In genomic region chr2:221715783-221716386, GRCh38 we compare ENCODE assay signal across 25 cellular contexts.
DNase-seq lines count a peak whose midpoint lies in the region; TF ChIP-seq lines count a peak whose summit lies in the region.
"Had no signal": no experiment of that assay in that cellular context is flagged by ENCODE, and none has a peak within 500 bp of the region (broad histone marks: within the 10 kb centered on the region; RNA-seq: fewer than 3 reads in every experiment).

No MANE protein-coding gene starts in this region.

- H3K23ac ChIP-seq in H9 (ENCODE audit: insufficient read length, low read depth, low read length): no peak overlapping the region

- no CpG with 5 or more reads among the region's 4 CpGs for WGBS in H9 (ENCODE audit: extremely low coverage, insufficient read length, low lambda C conversion rate)
- 66% methylated on average over 4 of the region's 4 CpGs for WGBS in hepatocyte (ENCODE audit: low lambda C conversion rate, missing lambda C conversion rate)
- 63% methylated on average over 4 of the region's 4 CpGs for WGBS in smooth muscle cell (ENCODE audit: low lambda C conversion rate)
- 59 to 77% (median 66%) methylated on average over 4 of the region's 4 CpGs for WGBS in spleen, 5 donors

- no peak overlapping the region for H4K5ac ChIP-seq in H9 (ENCODE audit: insufficient read length, low read depth, low read length)

- H2AFZ ChIP-seq in H9 (ENCODE audit: low read length): no peak overlapping the region
- no peak overlapping the region for H2AFZ ChIP-seq in hepatocyte
- H2AFZ ChIP-seq in smooth muscle cell (ENCODE audit: low read depth): peak overlapping the region; percentile 80

- H4K20me1 ChIP-seq in H9 (ENCODE audit: control insufficient read depth, insufficient read depth, insufficient read length): no peaks in the 10 kb centered on the region
- no peaks in the 10 kb centered on the region for H4K20me1 ChIP-seq in hepatocyte (ENCODE audit: insufficient read depth, poor library complexity, severe bottlenecking)
- H4K20me1 ChIP-seq in smooth muscle cell (ENCODE audit: low read depth): no peaks in the 10 kb centered on the region

- peaks cover 3% of the 10 kb centered on the region; the same call in 1 of the 2 replicates for H3K27me3 Mint-ChIP-seq in H9 (ENCODE audit: low read depth)
- H3K27me3 Mint-ChIP-seq: activated B cell treated with CpG ODN at 0.5 μM for 24 hours; CD4-positive, CD25-positive, alpha-beta regulatory T cell; stimulated activated memory B cell treated with anti-CD40 and anti-IgM and Interleukin-4, amounts not matched to agents 10 μg/mL and 1 μg/mL and 100 μg/mL, for 72 hours had no signal

- no peaks in the 10 kb centered on the region for H3K9me2 ChIP-seq in hepatocyte (replicated peaks; ENCODE audit: insufficient read depth)

- no peak for TF ChIP-seq POLR2A in spleen (IDR thresholded peaks at IDR 0.05)

- H3K9me3 ChIP-seq in H9 (ENCODE audit: control insufficient read depth, low read depth, low read length) (no peaks in the 10 kb centered on the region), hepatocyte (ENCODE audit: low read depth) (no peaks in the 10 kb centered on the region), smooth muscle cell (replicated peaks; ENCODE audit: low read depth) (no peaks in the 10 kb centered on the region), spleen (peaks cover 0 to 10% (median 2%) of the 10 kb centered on the region in 8 donors)
- H3K9me3 ChIP-seq: lower lobe of right lung, pancreas, SJCRH30, upper lobe of right lung had no signal

- H3K18ac ChIP-seq in H9 (ENCODE audit: insufficient read length, low read depth, low read length): no peak overlapping the region

- no peak overlapping the region for H3K27ac ChIP-seq in H9 (ENCODE audit: insufficient read length, low read depth, low read length)
- H3K27ac ChIP-seq in hepatocyte: peak overlapping the region; percentile 82
- H3K27ac ChIP-seq in smooth muscle cell (ENCODE audit: low read depth): peak overlapping the region; percentile 87
- no peak overlapping the region for H3K27ac ChIP-seq in spleen
- H3K27ac ChIP-seq: lower lobe of right lung, pancreas, SJCRH30, upper lobe of right lung had no signal

- TF ChIP-seq CTCF in H9 (conservative IDR thresholded peaks at IDR 0.05) (no peak), hepatocyte (IDR thresholded peaks at IDR 0.05; ENCODE audit: poor library complexity) (no peak), smooth muscle cell (IDR thresholded peaks at IDR 0.05; ENCODE audit: borderline replicate concordance, insufficient read depth, poor library complexity, severe bottlenecking) (no peak), spleen (IDR thresholded peaks at IDR 0.05 in 8 of 11, conservative IDR thresholded peaks at IDR 0.05 in 3 of 11) (no peak)

- H3K79me1 ChIP-seq in H9 (ENCODE audit: insufficient read depth, low read depth, low read length, poor library complexity, severe bottlenecking): no peaks in the 10 kb centered on the region

- no peak overlapping the region for H3K14ac ChIP-seq in H9 (ENCODE audit: insufficient read depth, low read length)

- H3K36me3 ChIP-seq in hepatocyte (replicated peaks; ENCODE audit: insufficient read depth, low read depth) (no peaks in the 10 kb centered on the region), smooth muscle cell (ENCODE audit: low read depth) (no peaks in the 10 kb centered on the region), spleen (no peaks in the 10 kb centered on the region)
- H3K36me3 ChIP-seq: lower lobe of right lung, pancreas, SJCRH30, upper lobe of right lung had no signal

- peak overlapping the region in 1 of 3 experiments; percentile 80; a peak in 1 of 7 replicates for H3K27ac Mint-ChIP-seq in H9
- H3K27ac Mint-ChIP-seq: activated B cell treated with CpG ODN at 0.5 μM for 24 hours; activated naive CD4-positive, alpha-beta T cell treated with anti-CD3 and anti-CD28 coated beads for 36 hours; activated T-helper 1 cell treated with anti-CD3 and anti-CD28 coated beads, Interleukin-12 subunit alpha, Interleukin-12 subunit beta, Interleukin-2, Interleukin-4 antibody, amounts not matched to agents 30 ng/mL and 10 ng/mL and 1 ng/mL, durations not matched to agents 14 hours and 24 hours and 36 hours; CD4-positive, CD25-positive, alpha-beta regulatory T cell; stimulated activated memory B cell treated with anti-CD40 and anti-IgM and Interleukin-4, amounts not matched to agents 10 μg/mL and 1 μg/mL and 100 μg/mL, for 72 hours had no signal

- DNase-seq in H9 (no peak), NCI-H748 (lab: John Stamatoyannopoulos, UW; ENCODE audit: unreplicated experiment) (peak; percentile 67), hepatocyte (ENCODE audit: low spot score) (peak; percentile 19), smooth muscle cell (lab: John Stamatoyannopoulos, UW; ENCODE audit: unreplicated experiment) (no peak), spleen (no peak), COLO668 (lab: John Stamatoyannopoulos, UW; ENCODE audit: unreplicated experiment) (no peak)
- no peak for DNase-seq in activated CD4-positive, alpha-beta T cell treated with anti-CD3 and anti-CD28 coated beads for 1 hour
- DNase-seq: activated B cell treated with CpG ODN at 0.5 μM for 24 hours; activated CD4-positive, alpha-beta T cell treated with anti-CD3 and anti-CD28 coated beads, Interleukin-2, amount 50 U/mL, for 48 hours; activated naive CD4-positive, alpha-beta T cell treated with anti-CD3 and anti-CD28 coated beads for 36 hours; CD4-positive, CD25-positive, alpha-beta regulatory T cell; DMS 273 treated with DMSO at 0.1 percent for 48 hours; H7; KG1; lower lobe of right lung; NCI-H1436; NCI-H510A treated with DMSO at 0.1 percent for 48 hours; pancreas; SJCRH30; stimulated activated CD4-positive, alpha-beta T cell treated with anti-CD3 and anti-CD28 coated beads, Interleukin-12 subunit alpha, Interleukin-12 subunit beta, amount 100 ng/mL, for 4 hours; stimulated activated CD4-positive, alpha-beta T cell treated with anti-CD3 and anti-CD28 coated beads, Interleukin-4, amount 100 ng/mL, for 24 hours; upper lobe of right lung had no signal

- H4K91ac ChIP-seq in H9 (ENCODE audit: insufficient read length, low read depth, low read length): no peak overlapping the region

- H2BK12ac ChIP-seq in H9 (ENCODE audit: insufficient read length, low read depth, low read length): no peak overlapping the region

- no peaks in the 10 kb centered on the region for H3F3A ChIP-seq in smooth muscle cell (ENCODE audit: low read depth)

- peaks cover 4% of the 10 kb centered on the region; the same call in 1 of the 2 replicates for H3K4me1 ChIP-seq in H9 (ENCODE audit: insufficient read depth, low read length)
- H3K4me1 ChIP-seq in hepatocyte (ENCODE audit: insufficient read depth): peaks cover 8% of the 10 kb centered on the region
- H3K4me1 ChIP-seq in smooth muscle cell (ENCODE audit: low read depth): peaks cover 14% of the 10 kb centered on the region
- H3K4me1 ChIP-seq in spleen: no peaks in the 10 kb centered on the region
- H3K4me1 ChIP-seq: lower lobe of right lung, pancreas, SJCRH30, upper lobe of right lung had no signal

- no peak overlapping the region for H2BK120ac ChIP-seq in H9 (ENCODE audit: low read depth, low read length, poor library complexity, severe bottlenecking)

- H3K4me3 ChIP-seq in hepatocyte (no peak overlapping the region), smooth muscle cell (peak overlapping the region; percentile 16), spleen (no peak overlapping the region)
- H3K4me3 ChIP-seq: lower lobe of right lung, pancreas, SJCRH30, upper lobe of right lung had no signal

- no peaks in the 10 kb centered on the region for H3K23me2 ChIP-seq in H9 (ENCODE audit: insufficient read length, low read depth, low read length, poor library complexity, severe bottlenecking)

- H3K9ac ChIP-seq in H9 (ENCODE audit: extremely low read depth, insufficient read length, low read length) (no peak overlapping the region), smooth muscle cell (ENCODE audit: low read depth) (peak overlapping the region; percentile 51)

- no peaks in the 10 kb centered on the region for H3K27me3 ChIP-seq in H9 (ENCODE audit: insufficient read depth, low read length)
- no peaks in the 10 kb centered on the region for H3K27me3 ChIP-seq in hepatocyte
- H3K27me3 ChIP-seq in smooth muscle cell (ENCODE audit: low read depth): peaks cover 10% of the 10 kb centered on the region
- H3K27me3 ChIP-seq in spleen (replicated peaks in 1 of 7): no peaks in the 10 kb centered on the region
- H3K27me3 ChIP-seq: pancreas, SJCRH30, upper lobe of right lung had no signal

- no peak overlapping the region for H2BK15ac ChIP-seq in H9 (ENCODE audit: low read depth, low read length)

- peaks cover 3 to 7% of the 10 kb centered on the region in 2 experiments; a peak in 4 of 5 replicates for H3K9me3 Mint-ChIP-seq in H9
- H3K9me3 Mint-ChIP-seq: activated T-helper 1 cell treated with anti-CD3 and anti-CD28 coated beads, Interleukin-12 subunit alpha, Interleukin-12 subunit beta, Interleukin-2, Interleukin-4 antibody, amounts not matched to agents 30 ng/mL and 10 ng/mL and 1 ng/mL, durations not matched to agents 14 hours and 24 hours and 36 hours; nephron; stimulated activated memory B cell treated with anti-CD40 and anti-IgM and Interleukin-4, amounts not matched to agents 10 μg/mL and 1 μg/mL and 100 μg/mL, for 72 hours had no signal

- no peak overlapping the region for H2BK5ac ChIP-seq in H9 (ENCODE audit: insufficient read length, low read length)

- H2AK5ac ChIP-seq in H9 (ENCODE audit: insufficient read length, low read length): no peak overlapping the region

- no peak overlapping the region for H4K8ac ChIP-seq in H9 (replicated peaks; ENCODE audit: insufficient read length, low read depth, low read length)

- no peak overlapping the region for H3K4me2 ChIP-seq in H9 (ENCODE audit: insufficient read depth, insufficient read length, low read length)
- H3K4me2 ChIP-seq in hepatocyte: peak overlapping the region; percentile 56
- H3K4me2 ChIP-seq in smooth muscle cell: peak overlapping the region; percentile 73

- peaks cover 43 to 44% of the 10 kb centered on the region in 2 experiments for H3K4me1 Mint-ChIP-seq in H9
- H3K4me1 Mint-ChIP-seq: activated B cell treated with CpG ODN at 0.5 μM for 24 hours; CD4-positive, CD25-positive, alpha-beta regulatory T cell; nephron; stimulated activated memory B cell treated with anti-CD40 and anti-IgM and Interleukin-4, amounts not matched to agents 10 μg/mL and 1 μg/mL and 100 μg/mL, for 72 hours had no signal

- intact Hi-C loops in spleen (cut with DNase I; ENCODE audit: low total_unique reads): no loop called here

- no peaks in the 10 kb centered on the region for H3K79me2 ChIP-seq in H9 (ENCODE audit: insufficient read depth, low read length)
- no peaks in the 10 kb centered on the region for H3K79me2 ChIP-seq in hepatocyte
- no peaks in the 10 kb centered on the region for H3K79me2 ChIP-seq in smooth muscle cell (ENCODE audit: low read depth)

- H3T11ph ChIP-seq in H9 (ENCODE audit: low read length): no peak overlapping the region

- no peak overlapping the region for H3K56ac ChIP-seq in H9 (ENCODE audit: insufficient read length, low read depth, low read length)

- H3K4me3 Mint-ChIP-seq in H9: no peak overlapping the region
- H3K4me3 Mint-ChIP-seq: activated B cell treated with CpG ODN at 0.5 μM for 24 hours; activated naive CD4-positive, alpha-beta T cell treated with anti-CD3 and anti-CD28 coated beads for 36 hours; activated T-helper 1 cell treated with anti-CD3 and anti-CD28 coated beads, Interleukin-12 subunit alpha, Interleukin-12 subunit beta, Interleukin-2, Interleukin-4 antibody, amounts not matched to agents 30 ng/mL and 10 ng/mL and 1 ng/mL, durations not matched to agents 14 hours and 24 hours and 36 hours; CD4-positive, CD25-positive, alpha-beta regulatory T cell; nephron; stimulated activated memory B cell treated with anti-CD40 and anti-IgM and Interleukin-4, amounts not matched to agents 10 μg/mL and 1 μg/mL and 100 μg/mL, for 72 hours had no signal

- H2BK20ac ChIP-seq in H9 (ENCODE audit: low read depth, low read length, poor library complexity, severe bottlenecking): peak overlapping the region; percentile 91

- peaks cover 3 to 4% (median 3%) of the 10 kb centered on the region in 3 experiments; a peak in 3 of 7 replicates for H3K36me3 Mint-ChIP-seq in H9 (ENCODE audit: insufficient read depth in 1 of 3, low read depth in 3 of 3)
- H3K36me3 Mint-ChIP-seq: CD4-positive, CD25-positive, alpha-beta regulatory T cell; stimulated activated memory B cell treated with anti-CD40 and anti-IgM and Interleukin-4, amounts not matched to agents 10 μg/mL and 1 μg/mL and 100 μg/mL, for 72 hours had no signal

- no peak overlapping the region for H3K4ac ChIP-seq in H9 (ENCODE audit: low read depth, low read length)

Comparison
In these comparisons a context has a peak if more than half of its experiments do, and no peak if none do; other contexts are left out.
1. DNase-seq: peak in NCI-H748 (single experiment) and hepatocyte (single experiment); none in H9 (single experiment), smooth muscle cell (single experiment), spleen (single experiment), activated CD4-positive, alpha-beta T cell treated with anti-CD3 and anti-CD28 coated beads for 1 hour (single experiment) and COLO668 (single experiment).
2. H3K27ac ChIP-seq: peak in hepatocyte (single experiment) and smooth muscle cell (single experiment); none in H9 (single experiment) and spleen (0 of 8).